1 cellular context compared by ENCODE assay signal in the genomic region with DNA sequence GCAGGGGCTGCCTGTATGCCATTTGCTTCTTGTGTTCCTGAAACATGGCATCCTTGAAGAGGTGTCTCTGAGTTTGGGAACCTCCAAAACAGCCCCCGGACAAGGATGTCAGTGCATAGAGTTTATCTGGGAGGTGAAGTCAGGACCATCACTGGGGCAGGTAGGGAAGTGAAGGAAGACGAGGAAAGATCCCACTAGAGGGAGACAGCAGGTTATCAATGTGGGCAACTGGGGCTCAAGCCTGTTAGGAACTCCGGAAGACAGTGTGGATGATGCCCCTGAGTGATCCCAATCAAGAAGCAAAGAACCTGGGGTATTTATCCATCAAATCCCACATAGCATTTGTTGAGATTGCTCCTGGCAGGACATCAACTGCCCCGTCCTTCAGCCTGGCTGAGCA.
TF ChIP-seq lines count a peak whose summit lies in the region.

No MANE protein-coding gene starts in this region.

TF ChIP-seq in WTC11, 78 proteins besides CTCF, POLR2A, EP300 and RAD21 (continued from another document):
- TF ChIP-seq, protein P1, sequence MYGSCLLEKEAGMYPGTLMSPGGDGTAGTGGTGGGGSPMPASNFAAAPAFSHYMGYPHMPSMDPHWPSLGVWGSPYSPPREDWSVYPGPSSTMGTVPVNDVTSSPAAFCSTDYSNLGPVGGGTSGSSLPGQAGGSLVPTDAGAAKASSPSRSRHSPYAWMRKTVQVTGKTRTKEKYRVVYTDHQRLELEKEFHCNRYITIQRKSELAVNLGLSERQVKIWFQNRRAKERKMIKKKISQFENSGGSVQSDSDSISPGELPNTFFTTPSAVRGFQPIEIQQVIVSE (CRISPR knock-in tag; IDR thresholded peaks at IDR 0.05; ENCODE audit: borderline replicate concordance): no peak
- TF ChIP-seq FOXK1 (CRISPR knock-in tag; IDR thresholded peaks at IDR 0.05): no peak
- TF ChIP-seq, protein P2, sequence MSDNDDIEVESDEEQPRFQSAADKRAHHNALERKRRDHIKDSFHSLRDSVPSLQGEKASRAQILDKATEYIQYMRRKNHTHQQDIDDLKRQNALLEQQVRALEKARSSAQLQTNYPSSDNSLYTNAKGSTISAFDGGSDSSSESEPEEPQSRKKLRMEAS (CRISPR knock-in tag; IDR thresholded peaks at IDR 0.05): no peak
- TF ChIP-seq, protein P3, sequence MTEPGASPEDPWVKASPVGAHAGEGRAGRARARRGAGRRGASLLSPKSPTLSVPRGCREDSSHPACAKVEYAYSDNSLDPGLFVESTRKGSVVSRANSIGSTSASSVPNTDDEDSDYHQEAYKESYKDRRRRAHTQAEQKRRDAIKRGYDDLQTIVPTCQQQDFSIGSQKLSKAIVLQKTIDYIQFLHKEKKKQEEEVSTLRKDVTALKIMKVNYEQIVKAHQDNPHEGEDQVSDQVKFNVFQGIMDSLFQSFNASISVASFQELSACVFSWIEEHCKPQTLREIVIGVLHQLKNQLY (CRISPR knock-in tag; IDR thresholded peaks at IDR 0.05): no peak
- TF ChIP-seq ATF1 (CRISPR knock-in tag; IDR thresholded peaks at IDR 0.05): no peak
- no peak for TF ChIP-seq NR3C1 (CRISPR knock-in tag; conservative IDR thresholded peaks at IDR 0.05; ENCODE audit: low read depth)
- TF ChIP-seq, protein P4, sequence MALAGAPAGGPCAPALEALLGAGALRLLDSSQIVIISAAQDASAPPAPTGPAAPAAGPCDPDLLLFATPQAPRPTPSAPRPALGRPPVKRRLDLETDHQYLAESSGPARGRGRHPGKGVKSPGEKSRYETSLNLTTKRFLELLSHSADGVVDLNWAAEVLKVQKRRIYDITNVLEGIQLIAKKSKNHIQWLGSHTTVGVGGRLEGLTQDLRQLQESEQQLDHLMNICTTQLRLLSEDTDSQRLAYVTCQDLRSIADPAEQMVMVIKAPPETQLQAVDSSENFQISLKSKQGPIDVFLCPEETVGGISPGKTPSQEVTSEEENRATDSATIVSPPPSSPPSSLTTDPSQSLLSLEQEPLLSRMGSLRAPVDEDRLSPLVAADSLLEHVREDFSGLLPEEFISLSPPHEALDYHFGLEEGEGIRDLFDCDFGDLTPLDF (CRISPR knock-in tag; IDR thresholded peaks at IDR 0.05): no peak
